In the genomic region with DNA sequence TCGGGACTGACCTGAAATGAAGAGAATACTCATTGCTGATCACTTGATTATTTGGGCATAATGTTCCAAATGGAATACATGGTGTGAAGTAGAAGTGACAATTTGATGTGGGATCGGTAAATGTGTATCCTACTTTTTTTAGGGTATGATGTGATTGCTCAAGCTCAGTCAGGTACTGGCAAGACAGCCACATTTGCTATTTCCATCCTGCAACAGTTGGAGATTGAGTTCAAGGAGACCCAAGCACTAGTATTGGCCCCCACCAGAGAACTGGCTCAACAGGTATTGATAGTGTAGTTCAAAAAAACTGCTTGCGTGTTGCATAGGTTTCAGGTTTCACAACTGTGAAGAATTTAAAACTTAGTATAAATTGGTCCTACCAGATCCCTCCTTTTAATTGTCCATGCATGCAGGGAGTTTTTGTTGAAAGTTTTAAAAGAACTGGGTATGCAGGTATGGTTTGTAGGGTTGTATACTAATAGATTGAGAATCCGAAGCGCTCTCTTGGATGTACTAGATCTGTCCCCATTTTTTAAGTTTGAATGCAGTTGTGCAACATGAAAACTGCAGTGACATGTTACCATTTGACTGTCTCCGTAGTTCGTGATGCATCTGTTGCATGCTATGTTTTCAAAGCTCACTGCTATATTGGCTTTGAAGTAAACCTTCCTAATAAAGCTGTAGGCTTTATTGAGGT, we compare ENCODE assay signal across 8 cellular contexts. TPM values are rescaled to one million over a fixed set of nuclear protein-coding genes. Genes with fewer than 3 reads are reported as not detected.
DNase-seq lines count a peak whose midpoint lies in the region; ATAC-seq and TF ChIP-seq lines count a peak whose summit lies in the region.

No MANE protein-coding gene starts in this region.

- H3K4me3 ChIP-seq in right atrium auricular region, result peak overlapping the region; percentile 88 to 93
- H3K4me3 ChIP-seq in ascending aorta, result peak overlapping the region; percentile 88 to 94
- H3K4me3 ChIP-seq in lower lobe of right lung, result peak overlapping the region; percentile 87
- H3K4me3 ChIP-seq in aorta (ENCODE audit: low read length in 2 of 2), result peak overlapping the region; percentile 80

- WGBS in aorta, 2 donors, result 7% methylated on average over 7 of the region's 7 CpGs

- no peaks in the 10 kb centered on the region for H3K27me3 ChIP-seq in right atrium auricular region
- H3K27me3 ChIP-seq in ascending aorta, result no peaks in the 10 kb centered on the region
- H3K27me3 ChIP-seq in lower lobe of right lung (ENCODE audit: low read depth), result no peaks in the 10 kb centered on the region
- H3K27me3 ChIP-seq in aorta (ENCODE audit: control insufficient read depth in 1 of 2, insufficient read depth in 2 of 2, low read length in 1 of 2), result peaks cover 0 to 1% of the 10 kb centered on the region in 2 donors

- ATAC-seq in left cardiac atrium, result no peak
- no peak for ATAC-seq in lower lobe of right lung
- ATAC-seq in aorta (ENCODE audit: low FRiP score), result no peak
- ATAC-seq in HG02759 (IDR thresholded peaks at IDR 0.05; ENCODE audit: unreplicated experiment), result no peak
- no peak for ATAC-seq in GM18873 (IDR thresholded peaks at IDR 0.05; ENCODE audit: low FRiP score, unreplicated experiment)

- CTCF ChIA-PET in HEK293T (lab: Yijun Ruan, JAX), result interaction anchor here (0.8 to 0.9 kb wide), 2 partner anchors 168 to 354 kb away, joined by 3 to 4 read pairs; partner anchors contain the start of gene RPL39L

- POLR2A ChIA-PET in HEK293T (lab: Yijun Ruan, JAX), result interaction anchor here (0.9 to 3.8 kb wide), 5 partner anchors 21 to 849 kb away, joined by 3 to 24 read pairs (median 4); partner anchors contain the start of genes DNAJB11 and RFC4

- TF ChIP-seq CTCF in right atrium auricular region (IDR thresholded peaks at IDR 0.05), result no peak
- no peak for TF ChIP-seq CTCF in ascending aorta (IDR thresholded peaks at IDR 0.05)
- no peak for TF ChIP-seq CTCF in lower lobe of right lung (IDR thresholded peaks at IDR 0.05)

- H3K36me3 ChIP-seq in right atrium auricular region (peaks cover 63% of the 10 kb centered on the region), ascending aorta (peaks cover 55 to 60% of the 10 kb centered on the region in 2 donors), lower lobe of right lung (peaks cover 58% of the 10 kb centered on the region), aorta (ENCODE audit: control insufficient read depth in 1 of 2, insufficient read depth in 2 of 2, low read length in 1 of 2) (peaks cover 10% of the 10 kb centered on the region in 2 donors)

- H3K4me1 ChIP-seq in right atrium auricular region (peaks cover 0 to 36% of the 10 kb centered on the region in 2 donors), ascending aorta (peaks cover 10 to 33% of the 10 kb centered on the region in 2 donors), lower lobe of right lung (peaks cover 45% of the 10 kb centered on the region), aorta (ENCODE audit: control insufficient read depth in 1 of 2, insufficient read depth in 2 of 2, low read length in 2 of 2) (peaks cover 0 to 8% of the 10 kb centered on the region in 2 donors)

- peak overlapping the region in 1 of 2 donors; percentile 100 for H3K27ac ChIP-seq in right atrium auricular region
- H3K27ac ChIP-seq in ascending aorta, result peak overlapping the region in 1 of 2 donors; percentile 98
- H3K27ac ChIP-seq in lower lobe of right lung, result peak overlapping the region; percentile 99
- H3K27ac ChIP-seq in aorta (ENCODE audit: low read depth in 1 of 2, low read length in 2 of 2), result peak overlapping the region in 1 of 2 donors; percentile 32

- intact Hi-C loops in left cardiac atrium (cut with DNase I) (no loop called here), ascending aorta (cut with DNase I) (loop anchor here (2.0 to 10.0 kb wide), 2 partner anchors 170 to 850 kb away; partner anchors contain the start of gene TRA2B), lower lobe of right lung (cut with DNase I) (no loop called here), aorta (cut with DNase I) (loop anchor here in 1 of 2 donors (5.0 to 10.0 kb wide), 3 partner anchors 147 to 220 kb away; partner anchors contain the start of genes AHSG, ST6GAL1 and TBCCD1)

- DNase-seq in right atrium auricular region (ENCODE audit: low spot score), result no peak
- DNase-seq in left cardiac atrium, result no peak
- no peak for DNase-seq in ascending aorta (ENCODE audit: low spot score in 2 of 2)
- no peak for DNase-seq in lower lobe of right lung
- no peak for DNase-seq in aorta
- no peak for DNase-seq in HEK293T (ENCODE audit: extremely low spot score)

- H3K9me3 ChIP-seq in right atrium auricular region (no peaks in the 10 kb centered on the region), ascending aorta (no peaks in the 10 kb centered on the region), lower lobe of right lung (no peaks in the 10 kb centered on the region), aorta (ENCODE audit: control insufficient read depth, low read length) (no peaks in the 10 kb centered on the region)

TF ChIP-seq in HEK293T, 16 proteins besides CTCF, POLR2A, EP300 and RAD21:
- TF ChIP-seq FOXM1 (IDR thresholded peaks at IDR 0.05; ENCODE audit: borderline replicate concordance) (no peak), CTBP1 (IDR thresholded peaks at IDR 0.05; ENCODE audit: borderline replicate concordance) (no peak), PKNOX1 (IDR thresholded peaks at IDR 0.05) (no peak), HDGF (IDR thresholded peaks at IDR 0.05; ENCODE audit: borderline replicate concordance) (no peak), FOXA1 (IDR thresholded peaks at IDR 0.05) (no peak), ZNF384 (IDR thresholded peaks at IDR 0.05) (no peak)

RNA-seq across cellular contexts. Expression of gene EIF4A2, which starts 1.6 kb away (rescaled TPM):
- total RNA-seq in right atrium auricular region, result 100 to 1,000 TPM; 302 to 323 TPM
- 100 to 1,000 TPM; 260 to 342 TPM for total RNA-seq in left cardiac atrium
- 260 TPM for total RNA-seq in ascending aorta
- total RNA-seq in lower lobe of right lung, result 424 TPM
- total RNA-seq in aorta, result 100 to 1,000 TPM; 330 to 374 TPM
- polyA plus RNA-seq in aorta, result 100 to 1,000 TPM; 593 to 598 TPM

RNA-seq across cellular contexts. Expression of gene RFC4, which starts 21.3 kb away (rescaled TPM):
- total RNA-seq in right atrium auricular region, result 1 to 10 TPM; 7.2 to 8.9 TPM
- total RNA-seq in left cardiac atrium, result 10 to 100 TPM in 1 of 2 donors, 1 to 10 TPM in 1; 9.6 to 12.0 TPM
- total RNA-seq in ascending aorta, result 23.8 TPM
- 8.4 TPM for total RNA-seq in lower lobe of right lung
- 10 to 100 TPM in 1 of 2 donors, 1 to 10 TPM in 1; 9.0 to 10.4 TPM for total RNA-seq in aorta
- polyA plus RNA-seq in aorta, result 1 to 10 TPM; 6.9 to 8.2 TPM

RNA-seq across cellular contexts. Expression of gene ADIPOQ, which starts 57.5 kb away (rescaled TPM):
- total RNA-seq in right atrium auricular region, result 10 to 100 TPM in 1 of 2 donors, 1 to 10 TPM in 1; 2.4 to 19.1 TPM
- 100 to 1,000 TPM; 125 to 192 TPM for total RNA-seq in left cardiac atrium
- total RNA-seq in ascending aorta, result 8.2 TPM
- total RNA-seq in lower lobe of right lung, result not detected
- total RNA-seq in aorta, result 1 to 10 TPM; 1.5 to 2.9 TPM
- under 1 TPM in 1 of 2 donors, not detected in 1; 0.36 TPM for polyA plus RNA-seq in aorta

Comparison
In these comparisons a context has a peak if more than half of its experiments do, and no peak if none do; other contexts are left out.
1. RNA of gene ADIPOQ, which starts 57.5 kb away (total RNA-seq): 125 to 192 TPM in left cardiac atrium; 2.4 to 19.1 TPM in right atrium auricular region, 8.2 TPM in ascending aorta (single experiment), 1.5 to 2.9 TPM in aorta and not detected in lower lobe of right lung (single experiment); every median in the first group is over 4 times any median in the second.
2. Peak in every context shown above with its lines, with median percentiles within 50 percentile points of each other: H3K4me3 ChIP-seq.